Comparison of ENCODE assay signal across 8 cellular contexts in genomic region chr3:116000315-116000714, GRCh38.
DNase-seq lines count a peak whose midpoint lies in the region; ATAC-seq and TF ChIP-seq lines count a peak whose summit lies in the region.

No MANE protein-coding gene starts in this region.

- intact Hi-C loops in left lung (cut with DNase I) = no loop called here

- H3K9me3 Mint-ChIP-seq in activated T-helper 17 cell treated with anti-CD3 and anti-CD28 coated beads, Interleukin-2, amount 50 U/mL, for 72 hours = peaks cover 4% of the 10 kb centered on the region

- DNase-seq in RKO (ENCODE audit: low spot score) (peak; percentile 70), left lung (no peak), NCI-H2196 (lab: John Stamatoyannopoulos, UW; ENCODE audit: unreplicated experiment) (no peak), activated gamma-delta T cell treated with Interleukin-2 at 50 U/mL for 16 hours (no peak)
- DNase-seq in stimulated activated CD4-positive, alpha-beta T cell treated with anti-CD3 and anti-CD28 coated beads, Interleukin-2, amount 100 ng/mL, for 24 hours = no peak

- no peaks in the 10 kb centered on the region for H3K9me3 ChIP-seq in left lung

- H3K27me3 ChIP-seq in left lung = no peaks in the 10 kb centered on the region

- peak; percentile 88 for ATAC-seq in GM18511 (IDR thresholded peaks at IDR 0.05; ENCODE audit: unreplicated experiment)
- ATAC-seq in HG02798 (IDR thresholded peaks at IDR 0.05; ENCODE audit: poor library complexity, unreplicated experiment) = peak; percentile 90
- peak; percentile 63 for ATAC-seq in left lung
- ATAC-seq in activated T-helper 17 cell treated with anti-CD3 and anti-CD28 coated beads, Interleukin-2, amount 50 U/mL, for 72 hours (replicated peaks) = no peak

- H3K36me3 ChIP-seq in left lung = no peaks in the 10 kb centered on the region

- H3K4me1 ChIP-seq in left lung = no peaks in the 10 kb centered on the region

- no peaks in the 10 kb centered on the region for H3K36me3 Mint-ChIP-seq in activated T-helper 17 cell treated with anti-CD3 and anti-CD28 coated beads, Interleukin-2, amount 50 U/mL, for 72 hours (ENCODE audit: low read depth)

- no peaks in the 10 kb centered on the region for H3K4me1 Mint-ChIP-seq in activated T-helper 17 cell treated with anti-CD3 and anti-CD28 coated beads, Interleukin-2, amount 50 U/mL, for 72 hours

- no peak overlapping the region for H3K4me3 Mint-ChIP-seq in activated T-helper 17 cell treated with anti-CD3 and anti-CD28 coated beads, Interleukin-2, amount 50 U/mL, for 72 hours

- no peak overlapping the region for H3K27ac Mint-ChIP-seq in activated T-helper 17 cell treated with anti-CD3 and anti-CD28 coated beads, Interleukin-2, amount 50 U/mL, for 72 hours

- no peak for TF ChIP-seq CTCF in left lung (IDR thresholded peaks at IDR 0.05)

- peaks cover 5% of the 10 kb centered on the region for H3K27me3 Mint-ChIP-seq in activated T-helper 17 cell treated with anti-CD3 and anti-CD28 coated beads, Interleukin-2, amount 50 U/mL, for 72 hours

- no peak overlapping the region for H3K27ac ChIP-seq in left lung

- H3K4me3 ChIP-seq in left lung = no peak overlapping the region
